Comparison of ENCODE assay signal across 28 cellular contexts in the genomic region with DNA sequence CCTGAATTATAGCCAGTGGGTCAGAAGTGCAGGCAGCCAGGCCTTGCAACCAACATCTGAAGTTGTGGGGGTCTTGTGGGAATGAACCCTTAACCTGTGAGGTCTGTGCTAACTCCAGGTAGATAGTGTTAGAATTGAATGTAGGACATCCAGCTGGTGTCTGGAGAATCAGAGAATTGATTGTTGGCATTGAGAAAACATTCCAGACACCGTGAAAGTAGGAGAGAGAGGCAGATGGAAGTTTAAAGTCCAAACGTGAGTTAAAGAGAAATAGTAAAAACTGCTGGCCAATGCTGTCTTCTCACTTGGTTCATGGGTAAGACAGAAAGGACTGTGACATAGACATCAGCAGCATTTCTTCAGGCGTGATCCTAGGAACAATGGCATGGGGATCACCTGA.
"Had no signal": no experiment of that assay in that cellular context is flagged by ENCODE, and none has a peak within 500 bp of the region (broad histone marks: within the 10 kb centered on the region; RNA-seq: fewer than 3 reads in every experiment).

No MANE protein-coding gene starts in this region.

- ATAC-seq: effector memory CD8-positive, alpha-beta T cell; esophagus mucosa; gastrocnemius medialis; heart left ventricle; left colon; left lung; left ventricle myocardium superior; lower lobe of right lung; mucosa of descending colon; naive thymus-derived CD8-positive, alpha-beta T cell had no signal

- DNase-seq: colonic mucosa; cortex of kidney; effector CD8-positive, alpha-beta T cell; effector memory CD8-positive, alpha-beta T cell; endodermal cell; erythroblast; esophagus squamous epithelium; foreskin fibroblast; foreskin melanocyte; gastrocnemius medialis; glutamatergic neuron; heart left ventricle; hypothalamus; immature natural killer cell; islet precursor cell; kidney; kidney glomerular epithelial cell; left colon; left lung; left ventricle myocardium superior; lower lobe of right lung; mesenchymal stem cell; mucosa of descending colon; naive B cell; naive thymus-derived CD8-positive, alpha-beta T cell had no signal

- H3K27ac Mint-ChIP-seq: dendritic cell treated with granulocyte-macrophage colony-stimulating factor and Interleukin-4, amounts not matched to agents 40 ng/mL and 50 ng/mL, for 4 days; effector memory CD8-positive, alpha-beta T cell; endodermal cell; mesothelial cell of epicardium had no signal

- H3K4me3 Mint-ChIP-seq: dendritic cell treated with granulocyte-macrophage colony-stimulating factor and Interleukin-4, amounts not matched to agents 40 ng/mL and 50 ng/mL, for 4 days; effector memory CD8-positive, alpha-beta T cell; endodermal cell; immature natural killer cell; mesothelial cell of epicardium; naive B cell; naive thymus-derived CD8-positive, alpha-beta T cell had no signal

- H3K27me3 Mint-ChIP-seq: dendritic cell treated with granulocyte-macrophage colony-stimulating factor and Interleukin-4, amounts not matched to agents 40 ng/mL and 50 ng/mL, for 4 days; effector memory CD8-positive, alpha-beta T cell; naive B cell; naive thymus-derived CD8-positive, alpha-beta T cell had no signal

- H3K9me3 Mint-ChIP-seq: dendritic cell treated with granulocyte-macrophage colony-stimulating factor and Interleukin-4, amounts not matched to agents 40 ng/mL and 50 ng/mL, for 4 days; effector memory CD8-positive, alpha-beta T cell; immature natural killer cell; naive thymus-derived CD8-positive, alpha-beta T cell had no signal
